33 cellular contexts compared by ENCODE assay signal in the genomic region with DNA sequence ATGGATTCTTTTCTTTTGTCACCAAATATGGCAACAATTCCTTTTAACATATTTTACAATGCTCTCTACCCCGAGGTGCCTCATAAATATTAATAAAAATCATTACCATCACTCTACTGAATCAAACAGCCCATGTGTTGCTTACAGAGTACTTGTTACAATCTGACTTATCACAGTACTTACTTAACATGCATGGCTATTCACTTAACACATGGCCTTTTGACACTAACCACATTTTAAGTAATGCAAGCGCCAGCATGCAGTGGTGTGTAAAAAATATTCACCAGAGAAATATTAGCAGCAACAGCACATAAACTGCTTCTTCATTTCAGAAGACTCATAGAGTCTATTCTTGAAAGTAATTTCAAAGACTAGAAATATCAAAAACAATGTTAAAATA.
"Had no signal": no experiment of that assay in that cellular context is flagged by ENCODE, and none has a peak within 500 bp of the region (broad histone marks: within the 10 kb centered on the region; RNA-seq: fewer than 3 reads in every experiment).

No MANE protein-coding gene starts in this region.

- H3K36me3 Mint-ChIP-seq: activated CD4-positive, alpha-beta memory T cell treated with anti-CD3 and anti-CD28 coated beads for 36 hours; activated naive CD8-positive, alpha-beta T cell treated with anti-CD3 and anti-CD28 coated beads for 36 hours had no signal

- FAIRE-seq: TTC549 had no signal

- DNase-seq: activated B cell treated with CpG ODN at 0.5 μM for 24 hours; activated CD4-positive, alpha-beta memory T cell treated with anti-CD3 and anti-CD28 coated beads for 36 hours; activated CD4-positive, alpha-beta T cell treated with anti-CD3 and anti-CD28 coated beads for 4 hours; activated CD4-positive, alpha-beta T cell treated with anti-CD3 and anti-CD28 coated beads, Interleukin-2, amount 10 ng/mL, durations not matched to agents 24 days and 14 days; activated CD4-positive, alpha-beta T cell treated with anti-CD3 and anti-CD28 coated beads, Interleukin-2, amount 50 U/mL, for 1 hour; activated CD4-positive, alpha-beta T cell treated with anti-CD3 and anti-CD28 coated beads, Interleukin-2, amount 50 U/mL, for 4 hours; activated CD4-positive, CD25-positive, alpha-beta regulatory T cell treated with anti-CD3 and anti-CD28 coated beads, Interleukin-2, amount 50 U/mL, for 72 hours; activated CD8-positive, alpha-beta memory T cell treated with anti-CD3 and anti-CD28 coated beads, Interleukin-2, amount 50 U/mL, for 4 hours; activated CD8-positive, alpha-beta T cell treated with anti-CD3 and anti-CD28 coated beads for 36 hours; activated effector memory CD4-positive, alpha-beta T cell treated with anti-CD3 and anti-CD28 coated beads, Interleukin-2, amount 50 U/mL, for 16 hours; activated gamma-delta T cell treated with Interleukin-2 at 50 U/mL for 16 hours; activated naive CD4-positive, alpha-beta T cell; activated naive CD4-positive, alpha-beta T cell treated with anti-CD3 and anti-CD28 coated beads for 36 hours; activated naive CD4-positive, alpha-beta T cell treated with anti-CD3 and anti-CD28 coated beads, Interleukin-2, amount 50 U/mL, for 16 hours; activated naive CD8-positive, alpha-beta T cell treated with anti-CD3 and anti-CD28 coated beads for 36 hours; activated T-cell treated with anti-CD3 and anti-CD28 coated beads for 4 hours; activated T-cell treated with anti-CD3 and anti-CD28 coated beads, Interleukin-2, amount 50 U/mL, for 1 hour; activated T-cell treated with anti-CD3 and anti-CD28 coated beads, Interleukin-2, amount 50 U/mL, for 4 hours; activated T-cell treated with anti-CD3 and anti-CD28 coated beads, Interleukin-2, amount 50 U/mL, for 72 hours; amygdala; anterior cingulate cortex; central memory CD4-positive, alpha-beta T cell; T-helper 2 cell; T-helper 9 cell had no signal

- H3K4me1 Mint-ChIP-seq: activated B cell treated with CpG ODN at 0.5 μM for 24 hours; activated CD4-positive, alpha-beta T cell treated with anti-CD3 and anti-CD28 coated beads, Interleukin-2, amount 10 ng/mL, durations not matched to agents 24 days and 14 days; activated naive CD8-positive, alpha-beta T cell treated with anti-CD3 and anti-CD28 coated beads for 36 hours; activated T-helper 17 cell treated with anti-CD3 and anti-CD28 coated beads, Interleukin-2, amount 50 U/mL, for 72 hours had no signal

- H3K9me3 ChIP-seq: ascending aorta had no signal

- H3K9me3 Mint-ChIP-seq: activated B cell treated with CpG ODN at 0.5 μM for 24 hours; activated CD4-positive, alpha-beta memory T cell treated with anti-CD3 and anti-CD28 coated beads for 36 hours; activated CD4-positive, alpha-beta T cell treated with anti-CD3 and anti-CD28 coated beads, Interleukin-2, amount 10 ng/mL, durations not matched to agents 24 days and 14 days; activated CD8-positive, alpha-beta T cell treated with anti-CD3 and anti-CD28 coated beads for 36 hours; activated naive CD4-positive, alpha-beta T cell treated with anti-CD3 and anti-CD28 coated beads for 36 hours; activated naive CD4-positive, alpha-beta T cell treated with anti-CD3 and anti-CD28 coated beads, Interleukin-2, amount 50 U/mL, for 72 hours; activated naive CD8-positive, alpha-beta T cell treated with anti-CD3 and anti-CD28 coated beads for 36 hours; activated T-cell treated with anti-CD3 and anti-CD28 coated beads, Interleukin-2, amount 50 U/mL, for 4 hours; activated T-cell treated with anti-CD3 and anti-CD28 coated beads, Interleukin-2, amount 50 U/mL, for 72 hours; activated T-helper 1 cell treated with anti-CD3 and anti-CD28 coated beads, Interleukin-12 subunit alpha, Interleukin-12 subunit beta, Interleukin-2, Interleukin-4 antibody, amounts not matched to agents 30 ng/mL and 10 ng/mL and 1 ng/mL, durations not matched to agents 14 hours and 24 hours and 36 hours; T-helper 1 cell treated with Interleukin-12 subunit alpha and Interleukin-12 subunit beta and Interleukin-4 antibody, amounts not matched to agents 30 μg/mL and 1 μg/mL, for 36 hours; T-helper 2 cell treated with Interferon-gamma antibody and Interleukin-4, amounts not matched to agents 5 μg/mL and 100 μg/mL, for 36 hours had no signal

- H3K4me1 ChIP-seq: ascending aorta had no signal

- H3K4me3 ChIP-seq: ascending aorta had no signal

- ATAC-seq: activated CD8-positive, alpha-beta T cell treated with anti-CD3 and anti-CD28 coated beads for 36 hours; activated naive CD4-positive, alpha-beta T cell treated with anti-CD3 and anti-CD28 coated beads, Interleukin-2, amount 50 U/mL, for 72 hours; activated T-cell treated with anti-CD3 and anti-CD28 coated beads, Interleukin-2, amount 50 U/mL, for 4 hours; activated T-cell treated with anti-CD3 and anti-CD28 coated beads, Interleukin-2, amount 50 U/mL, for 72 hours; activated T-helper 17 cell treated with anti-CD3 and anti-CD28 coated beads, Interleukin-2, amount 50 U/mL, for 72 hours had no signal

- H3K27ac Mint-ChIP-seq: activated B cell treated with CpG ODN at 0.5 μM for 24 hours; activated CD4-positive, alpha-beta memory T cell treated with anti-CD3 and anti-CD28 coated beads for 36 hours; activated CD4-positive, alpha-beta T cell treated with anti-CD3 and anti-CD28 coated beads, Interleukin-2, amount 10 ng/mL, durations not matched to agents 24 days and 14 days; activated CD8-positive, alpha-beta T cell treated with anti-CD3 and anti-CD28 coated beads for 36 hours; activated naive CD4-positive, alpha-beta T cell treated with anti-CD3 and anti-CD28 coated beads for 36 hours; activated naive CD4-positive, alpha-beta T cell treated with anti-CD3 and anti-CD28 coated beads, Interleukin-2, amount 50 U/mL, for 72 hours; activated naive CD8-positive, alpha-beta T cell treated with anti-CD3 and anti-CD28 coated beads for 36 hours; activated T-cell treated with anti-CD3 and anti-CD28 coated beads, Interleukin-2, amount 50 U/mL, for 72 hours; activated T-helper 1 cell treated with anti-CD3 and anti-CD28 coated beads, Interleukin-12 subunit alpha, Interleukin-12 subunit beta, Interleukin-2, Interleukin-4 antibody, amounts not matched to agents 30 ng/mL and 10 ng/mL and 1 ng/mL, durations not matched to agents 14 hours and 24 hours and 36 hours; activated T-helper 17 cell treated with anti-CD3 and anti-CD28 coated beads, Interleukin-2, amount 50 U/mL, for 72 hours; brain; T-helper 1 cell treated with Interleukin-12 subunit alpha and Interleukin-12 subunit beta and Interleukin-4 antibody, amounts not matched to agents 30 μg/mL and 1 μg/mL, for 36 hours; T-helper 2 cell treated with Interferon-gamma antibody and Interleukin-4, amounts not matched to agents 5 μg/mL and 100 μg/mL, for 36 hours had no signal

- H3K27me3 ChIP-seq: ascending aorta had no signal

- H3K27me3 Mint-ChIP-seq: activated B cell treated with CpG ODN at 0.5 μM for 24 hours; activated CD4-positive, alpha-beta memory T cell treated with anti-CD3 and anti-CD28 coated beads for 36 hours; activated CD4-positive, alpha-beta T cell treated with anti-CD3 and anti-CD28 coated beads, Interleukin-2, amount 10 ng/mL, durations not matched to agents 24 days and 14 days had no signal

- H3K36me3 ChIP-seq: ascending aorta had no signal

- H3K27ac ChIP-seq: ascending aorta, VCaP had no signal

- H3K4me3 Mint-ChIP-seq: activated B cell treated with CpG ODN at 0.5 μM for 24 hours; activated CD4-positive, alpha-beta memory T cell treated with anti-CD3 and anti-CD28 coated beads for 36 hours; activated CD4-positive, alpha-beta T cell treated with anti-CD3 and anti-CD28 coated beads, Interleukin-2, amount 10 ng/mL, durations not matched to agents 24 days and 14 days; activated CD8-positive, alpha-beta T cell treated with anti-CD3 and anti-CD28 coated beads for 36 hours; activated naive CD4-positive, alpha-beta T cell treated with anti-CD3 and anti-CD28 coated beads for 36 hours; activated naive CD8-positive, alpha-beta T cell treated with anti-CD3 and anti-CD28 coated beads for 36 hours; activated T-cell treated with anti-CD3 and anti-CD28 coated beads, Interleukin-2, amount 50 U/mL, for 4 hours; activated T-cell treated with anti-CD3 and anti-CD28 coated beads, Interleukin-2, amount 50 U/mL, for 72 hours; activated T-helper 1 cell treated with anti-CD3 and anti-CD28 coated beads, Interleukin-12 subunit alpha, Interleukin-12 subunit beta, Interleukin-2, Interleukin-4 antibody, amounts not matched to agents 30 ng/mL and 10 ng/mL and 1 ng/mL, durations not matched to agents 14 hours and 24 hours and 36 hours; activated T-helper 17 cell treated with anti-CD3 and anti-CD28 coated beads, Interleukin-2, amount 50 U/mL, for 72 hours; brain; T-helper 1 cell treated with Interleukin-12 subunit alpha and Interleukin-12 subunit beta and Interleukin-4 antibody, amounts not matched to agents 30 μg/mL and 1 μg/mL, for 36 hours; T-helper 2 cell treated with Interferon-gamma antibody and Interleukin-4, amounts not matched to agents 5 μg/mL and 100 μg/mL, for 36 hours had no signal
